ENCODE assay signal across 1 cellular context in the genomic region with DNA sequence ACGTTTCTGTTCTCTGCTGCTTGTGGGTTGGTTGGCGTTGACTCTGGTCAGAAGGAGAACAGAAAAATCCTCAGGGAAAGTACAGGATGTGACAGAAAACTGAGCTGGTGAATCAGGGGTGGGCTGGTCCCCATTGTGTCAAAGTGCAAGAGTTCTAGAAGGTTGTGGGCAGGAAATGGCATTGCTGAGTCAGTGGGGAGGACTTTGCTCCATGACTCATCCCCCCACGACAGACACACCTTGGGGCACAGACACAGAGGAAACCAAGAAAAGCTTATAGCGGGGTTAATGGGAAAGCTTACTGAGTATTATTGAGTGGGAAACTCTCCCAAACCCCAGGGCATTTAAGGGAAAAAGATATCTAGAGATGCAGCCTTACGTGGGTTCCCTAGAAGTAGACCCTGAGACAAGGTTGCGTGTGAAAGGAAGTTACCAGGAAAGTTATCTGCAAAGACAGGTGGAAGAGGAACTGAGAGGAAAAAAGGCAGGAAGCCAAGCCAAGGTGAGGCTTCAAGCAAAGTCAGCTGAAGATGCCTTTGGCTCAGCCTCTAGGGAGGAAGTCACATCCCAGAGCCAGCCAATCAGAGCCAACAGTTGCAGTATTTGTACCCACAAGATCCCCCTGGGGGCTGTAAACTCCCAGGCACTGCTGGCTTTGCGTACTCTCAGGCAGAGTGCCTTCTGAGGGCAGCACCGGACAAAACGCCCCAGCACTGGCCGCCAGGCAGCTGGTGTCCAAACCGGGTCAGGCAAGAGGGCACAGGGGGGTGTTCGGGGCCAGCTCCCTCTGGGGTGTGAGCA.
A peak's percentile ranks its signal among the peaks of the same experiment; 100 is the strongest.
TF ChIP-seq lines count a peak whose summit lies in the region.

No MANE protein-coding gene starts in this region.

TF ChIP-seq in HCT116, 20 proteins besides CTCF, POLR2A, EP300 and RAD21 (continued from another document):
- TF ChIP-seq, protein P1, sequence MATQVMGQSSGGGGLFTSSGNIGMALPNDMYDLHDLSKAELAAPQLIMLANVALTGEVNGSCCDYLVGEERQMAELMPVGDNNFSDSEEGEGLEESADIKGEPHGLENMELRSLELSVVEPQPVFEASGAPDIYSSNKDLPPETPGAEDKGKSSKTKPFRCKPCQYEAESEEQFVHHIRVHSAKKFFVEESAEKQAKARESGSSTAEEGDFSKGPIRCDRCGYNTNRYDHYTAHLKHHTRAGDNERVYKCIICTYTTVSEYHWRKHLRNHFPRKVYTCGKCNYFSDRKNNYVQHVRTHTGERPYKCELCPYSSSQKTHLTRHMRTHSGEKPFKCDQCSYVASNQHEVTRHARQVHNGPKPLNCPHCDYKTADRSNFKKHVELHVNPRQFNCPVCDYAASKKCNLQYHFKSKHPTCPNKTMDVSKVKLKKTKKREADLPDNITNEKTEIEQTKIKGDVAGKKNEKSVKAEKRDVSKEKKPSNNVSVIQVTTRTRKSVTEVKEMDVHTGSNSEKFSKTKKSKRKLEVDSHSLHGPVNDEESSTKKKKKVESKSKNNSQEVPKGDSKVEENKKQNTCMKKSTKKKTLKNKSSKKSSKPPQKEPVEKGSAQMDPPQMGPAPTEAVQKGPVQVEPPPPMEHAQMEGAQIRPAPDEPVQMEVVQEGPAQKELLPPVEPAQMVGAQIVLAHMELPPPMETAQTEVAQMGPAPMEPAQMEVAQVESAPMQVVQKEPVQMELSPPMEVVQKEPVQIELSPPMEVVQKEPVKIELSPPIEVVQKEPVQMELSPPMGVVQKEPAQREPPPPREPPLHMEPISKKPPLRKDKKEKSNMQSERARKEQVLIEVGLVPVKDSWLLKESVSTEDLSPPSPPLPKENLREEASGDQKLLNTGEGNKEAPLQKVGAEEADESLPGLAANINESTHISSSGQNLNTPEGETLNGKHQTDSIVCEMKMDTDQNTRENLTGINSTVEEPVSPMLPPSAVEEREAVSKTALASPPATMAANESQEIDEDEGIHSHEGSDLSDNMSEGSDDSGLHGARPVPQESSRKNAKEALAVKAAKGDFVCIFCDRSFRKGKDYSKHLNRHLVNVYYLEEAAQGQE (IDR thresholded peaks at IDR 0.05; ENCODE audit: low read depth) = no peak
- TF ChIP-seq ZFX (IDR thresholded peaks at IDR 0.05) (no peak), SRF (IDR thresholded peaks at IDR 0.05; ENCODE audit: low read depth) (peak; percentile 79; the same call in 1 of the 2 replicates), TCF7L2 (IDR thresholded peaks at IDR 0.05; ENCODE audit: borderline replicate concordance, extremely low read depth, insufficient read depth, insufficient read length) (peak; percentile 23)
- TF ChIP-seq, protein P2, sequence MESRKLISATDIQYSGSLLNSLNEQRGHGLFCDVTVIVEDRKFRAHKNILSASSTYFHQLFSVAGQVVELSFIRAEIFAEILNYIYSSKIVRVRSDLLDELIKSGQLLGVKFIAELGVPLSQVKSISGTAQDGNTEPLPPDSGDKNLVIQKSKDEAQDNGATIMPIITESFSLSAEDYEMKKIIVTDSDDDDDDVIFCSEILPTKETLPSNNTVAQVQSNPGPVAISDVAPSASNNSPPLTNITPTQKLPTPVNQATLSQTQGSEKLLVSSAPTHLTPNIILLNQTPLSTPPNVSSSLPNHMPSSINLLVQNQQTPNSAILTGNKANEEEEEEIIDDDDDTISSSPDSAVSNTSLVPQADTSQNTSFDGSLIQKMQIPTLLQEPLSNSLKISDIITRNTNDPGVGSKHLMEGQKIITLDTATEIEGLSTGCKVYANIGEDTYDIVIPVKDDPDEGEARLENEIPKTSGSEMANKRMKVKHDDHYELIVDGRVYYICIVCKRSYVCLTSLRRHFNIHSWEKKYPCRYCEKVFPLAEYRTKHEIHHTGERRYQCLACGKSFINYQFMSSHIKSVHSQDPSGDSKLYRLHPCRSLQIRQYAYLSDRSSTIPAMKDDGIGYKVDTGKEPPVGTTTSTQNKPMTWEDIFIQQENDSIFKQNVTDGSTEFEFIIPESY (IDR thresholded peaks at IDR 0.05; ENCODE audit: extremely low read depth, insufficient replicate concordance, low read length) = no peak
